ENCODE assay signal across 18 cellular contexts in the genomic region with DNA sequence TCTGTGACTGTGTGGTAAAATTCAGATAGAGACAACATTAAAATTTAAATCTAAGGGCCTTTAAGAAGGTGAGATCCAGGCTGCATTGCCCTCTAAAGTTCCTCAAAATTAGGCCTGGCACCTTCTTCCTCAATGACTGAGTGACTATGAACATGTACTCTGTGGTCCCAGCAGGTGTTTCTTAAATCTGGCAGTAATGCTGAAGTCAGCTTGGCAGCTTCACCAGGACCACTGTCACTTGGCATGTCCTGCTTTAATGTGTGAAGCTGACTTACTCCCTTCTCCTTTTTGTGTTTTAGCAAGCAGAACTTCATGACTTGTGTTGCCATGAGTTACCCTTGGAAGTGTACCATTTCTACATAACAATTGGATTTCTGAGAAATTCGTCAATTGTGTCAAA.
"Had no signal": no experiment of that assay in that cellular context is flagged by ENCODE, and none has a peak within 500 bp of the region (broad histone marks: within the 10 kb centered on the region; RNA-seq: fewer than 3 reads in every experiment).

No MANE protein-coding gene starts in this region.

- H3K27ac Mint-ChIP-seq: activated CD8-positive, alpha-beta T cell treated with anti-CD3 and anti-CD28 coated beads for 36 hours; activated naive CD8-positive, alpha-beta T cell treated with anti-CD3 and anti-CD28 coated beads, Interleukin-2, amount 10 ng/mL, durations not matched to agents 7 days and 5 days; nephron progenitor cell had no signal

- DNase-seq: activated CD4-positive, alpha-beta T cell treated with anti-CD3 and anti-CD28 coated beads for 4 hours; activated CD8-positive, alpha-beta memory T cell treated with anti-CD3 and anti-CD28 coated beads, Interleukin-2, amount 50 U/mL, for 48 hours; activated CD8-positive, alpha-beta T cell treated with anti-CD3 and anti-CD28 coated beads for 36 hours; activated naive CD8-positive, alpha-beta T cell treated with anti-CD3 and anti-CD28 coated beads, Interleukin-2, amount 10 ng/mL, durations not matched to agents 7 days and 5 days; anterior cingulate cortex; colonic mucosa; effector CD8-positive, alpha-beta T cell; heart left ventricle; islet precursor cell; left ventricle myocardium inferior; mesenchymal stem cell; nephron progenitor cell; stimulated activated CD4-positive, alpha-beta T cell treated with anti-CD3 and anti-CD28 coated beads, Interleukin-2, amount 100 ng/mL, for 48 hours; stimulated activated naive CD4-positive, alpha-beta T cell treated with Interleukin-2 at 50 U/mL for 16 hours; upper lobe of right lung had no signal

- H3K27me3 Mint-ChIP-seq: activated CD8-positive, alpha-beta T cell treated with anti-CD3 and anti-CD28 coated beads for 36 hours; activated naive CD8-positive, alpha-beta T cell treated with anti-CD3 and anti-CD28 coated beads, Interleukin-2, amount 10 ng/mL, durations not matched to agents 7 days and 5 days had no signal

- H3K36me3 Mint-ChIP-seq: activated naive CD8-positive, alpha-beta T cell treated with anti-CD3 and anti-CD28 coated beads, Interleukin-2, amount 10 ng/mL, durations not matched to agents 7 days and 5 days had no signal

- H3K9me3 Mint-ChIP-seq: activated naive CD8-positive, alpha-beta T cell treated with anti-CD3 and anti-CD28 coated beads, Interleukin-2, amount 10 ng/mL, durations not matched to agents 7 days and 5 days had no signal

- H3K4me1 ChIP-seq: breast epithelium, colonic mucosa, suprapubic skin, upper lobe of right lung had no signal

- H3K9me3 ChIP-seq: colonic mucosa, suprapubic skin, upper lobe of right lung had no signal

- H3K36me3 ChIP-seq: breast epithelium, colonic mucosa, heart left ventricle, left ventricle myocardium inferior, suprapubic skin, upper lobe of right lung had no signal

- H3K4me3 ChIP-seq: breast epithelium, colonic mucosa, heart left ventricle, left ventricle myocardium inferior, suprapubic skin, upper lobe of right lung had no signal

- H3K27ac ChIP-seq: breast epithelium, colonic mucosa, heart left ventricle, left ventricle myocardium inferior, suprapubic skin, upper lobe of right lung, VCaP had no signal

- ATAC-seq: activated CD8-positive, alpha-beta T cell treated with anti-CD3 and anti-CD28 coated beads for 36 hours; heart left ventricle; upper lobe of right lung had no signal

- H3K4me1 Mint-ChIP-seq: activated naive CD8-positive, alpha-beta T cell treated with anti-CD3 and anti-CD28 coated beads, Interleukin-2, amount 10 ng/mL, durations not matched to agents 7 days and 5 days; nephron progenitor cell had no signal

- H3K27me3 ChIP-seq: breast epithelium, colonic mucosa, heart left ventricle, suprapubic skin, upper lobe of right lung had no signal

- H3K4me3 Mint-ChIP-seq: activated CD8-positive, alpha-beta T cell treated with anti-CD3 and anti-CD28 coated beads for 36 hours; activated naive CD8-positive, alpha-beta T cell treated with anti-CD3 and anti-CD28 coated beads, Interleukin-2, amount 10 ng/mL, durations not matched to agents 7 days and 5 days; nephron progenitor cell had no signal
